Comparison of ENCODE assay signal across 20 cellular contexts in the genomic region with DNA sequence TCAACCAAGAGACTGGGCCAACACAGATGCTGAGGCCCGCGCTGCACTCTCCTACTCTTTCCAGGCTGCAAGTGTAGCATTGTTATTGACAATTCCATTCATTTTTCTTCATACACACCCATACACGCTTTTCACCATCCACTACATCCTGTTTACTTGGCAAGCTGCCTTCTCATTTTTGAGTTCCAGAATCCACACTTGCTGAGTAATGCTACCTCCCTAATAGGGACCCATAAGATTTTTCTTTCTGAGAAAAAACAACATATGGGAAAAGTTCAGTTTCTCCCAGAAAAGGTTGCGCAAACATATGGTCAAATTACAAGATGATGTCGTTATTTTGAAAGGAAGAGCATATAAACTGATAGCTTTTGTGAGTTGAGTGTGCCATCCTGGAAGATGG. TPM values are rescaled to one million over a fixed set of nuclear protein-coding genes. Genes with fewer than 3 reads are reported as not detected.
DNase-seq lines count a peak whose midpoint lies in the region; ATAC-seq and TF ChIP-seq lines count a peak whose summit lies in the region.
"Had no signal": no experiment of that assay in that cellular context is flagged by ENCODE, and none has a peak within 500 bp of the region (broad histone marks: within the 10 kb centered on the region; RNA-seq: fewer than 3 reads in every experiment).

No MANE protein-coding gene starts in this region.

- DNase-seq in AG04449 (ENCODE audit: low read depth, low spot score) = peak; percentile 5
- peak; percentile 1 for DNase-seq in GM04503 (ENCODE audit: low read depth)
- peak; percentile 12 to 41 for DNase-seq in fibroblast of lung (ENCODE audit: low read depth in 2 of 2)
- DNase-seq in heart left ventricle = no peak
- DNase-seq in hepatocyte (ENCODE audit: low spot score) = no peak
- DNase-seq in activated naive CD4-positive, alpha-beta T cell (lab: John Stamatoyannopoulos, UW) = no peak
- no peak for DNase-seq in natural killer cell treated with Interleukin-12 subunit alpha and Interleukin-12 subunit beta and Interleukin-15 and Interleukin-18, amount 100 ng/mL, for 72 hours (ENCODE audit: low spot score)
- DNase-seq: activated CD4-positive, alpha-beta memory T cell treated with anti-CD3 and anti-CD28 coated beads for 36 hours; DMS153; effector memory CD4-positive, alpha-beta T cell; kidney; NCI-H1436; NCI-H526; pancreas had no signal

- H3K4me3 ChIP-seq in AG04449 (ENCODE audit: low read depth, low read length) (no peak overlapping the region), fibroblast of lung (replicated peaks in 1 of 4; ENCODE audit: control extremely low read depth in 1 of 4, insufficient read depth in 1 of 4, low read depth in 3 of 4, low read length in 4 of 4) (no peak overlapping the region), heart left ventricle (no peak overlapping the region), hepatocyte (no peak overlapping the region)
- H3K4me3 ChIP-seq: ascending aorta, GM12878, pancreas, suprapubic skin had no signal

- H3K9me2 ChIP-seq in hepatocyte (replicated peaks; ENCODE audit: insufficient read depth) = no peaks in the 10 kb centered on the region

- H3K79me2 ChIP-seq in fibroblast of lung (ENCODE audit: control insufficient read depth, insufficient read depth, low read length) = no peaks in the 10 kb centered on the region
- H3K79me2 ChIP-seq in hepatocyte = no peaks in the 10 kb centered on the region

- no peaks in the 10 kb centered on the region for H3K4me1 Mint-ChIP-seq in natural killer cell treated with Interleukin-12 subunit alpha and Interleukin-12 subunit beta and Interleukin-15 and Interleukin-18, amount 100 ng/mL, for 72 hours (ENCODE audit: low read depth in 2 of 2)

- no peak overlapping the region for H2AFZ ChIP-seq in fibroblast of lung (ENCODE audit: low read length)
- H2AFZ ChIP-seq in hepatocyte = no peak overlapping the region

- H3K4me3 Mint-ChIP-seq in natural killer cell treated with Interleukin-12 subunit alpha and Interleukin-12 subunit beta and Interleukin-15 and Interleukin-18, amount 100 ng/mL, for 72 hours = no peak overlapping the region
- H3K4me3 Mint-ChIP-seq: activated CD4-positive, alpha-beta memory T cell treated with anti-CD3 and anti-CD28 coated beads for 36 hours; activated T-helper 1 cell treated with anti-CD3 and anti-CD28 coated beads, Interleukin-12 subunit alpha, Interleukin-12 subunit beta, Interleukin-2, Interleukin-4 antibody, amounts not matched to agents 30 ng/mL and 10 ng/mL and 1 ng/mL, durations not matched to agents 14 hours and 24 hours and 36 hours had no signal

- H3K36me3 Mint-ChIP-seq in natural killer cell treated with Interleukin-12 subunit alpha and Interleukin-12 subunit beta and Interleukin-15 and Interleukin-18, amount 100 ng/mL, for 72 hours = peaks cover 13% of the 10 kb centered on the region
- H3K36me3 Mint-ChIP-seq: activated CD4-positive, alpha-beta memory T cell treated with anti-CD3 and anti-CD28 coated beads for 36 hours had no signal

- intact Hi-C loops in heart left ventricle (cut with DNase I) = loop anchor here in 1 of 10 donors (10.0 kb wide), 1 partner anchor 56 kb away; no protein-coding TSS in a partner anchor

- no peaks in the 10 kb centered on the region for H3K36me3 ChIP-seq in fibroblast of lung (ENCODE audit: control insufficient read depth, insufficient read depth, low read length)
- no peaks in the 10 kb centered on the region for H3K36me3 ChIP-seq in heart left ventricle
- no peaks in the 10 kb centered on the region for H3K36me3 ChIP-seq in hepatocyte (replicated peaks; ENCODE audit: insufficient read depth, low read depth)
- H3K36me3 ChIP-seq: ascending aorta, pancreas, suprapubic skin had no signal

- no peak for TF ChIP-seq POLR2A in heart left ventricle (IDR thresholded peaks at IDR 0.05)

- no peaks in the 10 kb centered on the region for H3K4me1 ChIP-seq in fibroblast of lung (ENCODE audit: control insufficient read depth, extremely low read depth, insufficient read depth, low read length)
- H3K4me1 ChIP-seq in heart left ventricle = peaks cover 0 to 29% (median 5%) of the 10 kb centered on the region in 12 donors
- peaks cover 8% of the 10 kb centered on the region for H3K4me1 ChIP-seq in hepatocyte (ENCODE audit: insufficient read depth)
- H3K4me1 ChIP-seq: ascending aorta, pancreas had no signal

- H3K27me3 ChIP-seq in fibroblast of lung (ENCODE audit: control insufficient read depth, insufficient read depth, low read length) (no peaks in the 10 kb centered on the region), heart left ventricle (peaks cover 21 to 40% (median 32%) of the 10 kb centered on the region in 9 donors), hepatocyte (peaks cover 61% of the 10 kb centered on the region)
- H3K27me3 ChIP-seq: ascending aorta had no signal

- POLR2A ChIA-PET in AG04449 (lab: Yijun Ruan, JAX) = no interaction called here

- H3K4me2 ChIP-seq in fibroblast of lung (ENCODE audit: extremely low read depth, insufficient read depth, low read length) (no peak overlapping the region), hepatocyte (no peak overlapping the region)

- no peak for TF ChIP-seq CTCF in AG04449 (IDR thresholded peaks at IDR 0.05; ENCODE audit: insufficient read depth, low read length, missing control alignments)
- no peak for TF ChIP-seq CTCF in fibroblast of lung (conservative IDR thresholded peaks at IDR 0.05 in 1 of 2, IDR thresholded peaks at IDR 0.05 in 1 of 2; ENCODE audit: low read depth in 1 of 2, low read length in 2 of 2)
- TF ChIP-seq CTCF in heart left ventricle (IDR thresholded peaks at IDR 0.05) = no peak
- TF ChIP-seq CTCF in hepatocyte (IDR thresholded peaks at IDR 0.05; ENCODE audit: poor library complexity) = no peak

- no peak overlapping the region for H3K27ac ChIP-seq in fibroblast of lung (ENCODE audit: insufficient read depth, low read length)
- no peak overlapping the region for H3K27ac ChIP-seq in heart left ventricle
- no peak overlapping the region for H3K27ac ChIP-seq in hepatocyte
- H3K27ac ChIP-seq: ascending aorta, pancreas, suprapubic skin had no signal

- H3K9me3 Mint-ChIP-seq in natural killer cell treated with Interleukin-12 subunit alpha and Interleukin-12 subunit beta and Interleukin-15 and Interleukin-18, amount 100 ng/mL, for 72 hours = peaks cover 7% of the 10 kb centered on the region
- H3K9me3 Mint-ChIP-seq: activated CD4-positive, alpha-beta memory T cell treated with anti-CD3 and anti-CD28 coated beads for 36 hours; activated T-helper 1 cell treated with anti-CD3 and anti-CD28 coated beads, Interleukin-12 subunit alpha, Interleukin-12 subunit beta, Interleukin-2, Interleukin-4 antibody, amounts not matched to agents 30 ng/mL and 10 ng/mL and 1 ng/mL, durations not matched to agents 14 hours and 24 hours and 36 hours had no signal

- CTCF ChIA-PET in AG04449 (lab: Yijun Ruan, JAX) = no interaction called here

- H4K20me1 ChIP-seq in fibroblast of lung (ENCODE audit: control insufficient read depth, extremely low read depth, insufficient read depth, low read length) = no peaks in the 10 kb centered on the region
- H4K20me1 ChIP-seq in hepatocyte (ENCODE audit: insufficient read depth, poor library complexity, severe bottlenecking) = no peaks in the 10 kb centered on the region

- 57 to 66% (median 62%) methylated on average over 5 of the region's 5 CpGs for WGBS in heart left ventricle, 4 donors
- WGBS in hepatocyte (ENCODE audit: low lambda C conversion rate, missing lambda C conversion rate) = 85% methylated on average over 5 of the region's 5 CpGs

- ATAC-seq in heart left ventricle = no peak
- no peak for ATAC-seq in natural killer cell treated with Interleukin-12 subunit alpha and Interleukin-12 subunit beta and Interleukin-15 and Interleukin-18, amount 100 ng/mL, for 72 hours
- ATAC-seq: GM12878, pancreas had no signal

- peaks cover 11 to 17% of the 10 kb centered on the region in 2 donors for H3K27me3 Mint-ChIP-seq in natural killer cell treated with Interleukin-12 subunit alpha and Interleukin-12 subunit beta and Interleukin-15 and Interleukin-18, amount 100 ng/mL, for 72 hours

- H3K9ac ChIP-seq in fibroblast of lung (ENCODE audit: insufficient read depth, low read length) = no peak overlapping the region

- H3K9me3 ChIP-seq in fibroblast of lung (ENCODE audit: control insufficient read depth, insufficient read depth, low read depth, low read length) = no peaks in the 10 kb centered on the region
- no peaks in the 10 kb centered on the region for H3K9me3 ChIP-seq in heart left ventricle
- no peaks in the 10 kb centered on the region for H3K9me3 ChIP-seq in hepatocyte (ENCODE audit: low read depth)
- H3K9me3 ChIP-seq: ascending aorta, pancreas, suprapubic skin had no signal

- no peak overlapping the region for H3K27ac Mint-ChIP-seq in natural killer cell treated with Interleukin-12 subunit alpha and Interleukin-12 subunit beta and Interleukin-15 and Interleukin-18, amount 100 ng/mL, for 72 hours
- H3K27ac Mint-ChIP-seq: activated CD4-positive, alpha-beta memory T cell treated with anti-CD3 and anti-CD28 coated beads for 36 hours; activated T-helper 1 cell treated with anti-CD3 and anti-CD28 coated beads, Interleukin-12 subunit alpha, Interleukin-12 subunit beta, Interleukin-2, Interleukin-4 antibody, amounts not matched to agents 30 ng/mL and 10 ng/mL and 1 ng/mL, durations not matched to agents 14 hours and 24 hours and 36 hours had no signal

RNA-seq across cellular contexts. Expression of gene NETO1, which starts 3.3 kb away (rescaled TPM):
- polyA plus RNA-seq in PFSK-1 (2012; ENCODE audit: insufficient read length, low read depth) = 42.0 TPM
- total RNA-seq in fibroblast of lung (0.26 and 2.0 TPM in 2 replicates), heart left ventricle (1 to 10 TPM in 1 of 9 donors, under 1 TPM in 4, not detected in 4; 0.09 to 2.0 (median 0.39) TPM), hepatocyte (not detected in 2 replicates)
- polyA plus RNA-seq in fibroblast of lung (0.06 and 0.18 TPM in 2 replicates), heart left ventricle (under 1 TPM in 1 of 2 donors, not detected in 1; 0.39 TPM), hepatocyte (not detected in 2 replicates)
- polyA plus RNA-seq in fibroblast of lung (2012) = not detected in 2 replicates
- not detected in 2 replicates for polyA minus RNA-seq in fibroblast of lung (ENCODE audit: low replicate concordance)
- not detected for total RNA-seq in natural killer cell treated with Interleukin-12 subunit alpha and Interleukin-12 subunit beta and Interleukin-15 and Interleukin-18, amount 100 ng/mL, for 72 hours
- total RNA-seq: activated CD4-positive, alpha-beta memory T cell treated with anti-CD3 and anti-CD28 coated beads for 36 hours; activated T-helper 1 cell treated with anti-CD3 and anti-CD28 coated beads, Interleukin-12 subunit alpha, Interleukin-12 subunit beta, Interleukin-2, Interleukin-4 antibody, amounts not matched to agents 30 ng/mL and 10 ng/mL and 1 ng/mL, durations not matched to agents 14 hours and 24 hours and 36 hours; ascending aorta; GM12878; T-helper 2 cell treated with Interferon-gamma antibody and Interleukin-4, amounts not matched to agents 100 ng/mL and 5 ng/mL, for 36 hours had no signal

Comparison
In these comparisons a context has a peak if more than half of its experiments do, and no peak if none do; other contexts are left out.
1. DNase-seq: peak in AG04449 (single experiment), GM04503 (single experiment) and fibroblast of lung (2 of 2); none in heart left ventricle (0 of 5), hepatocyte (single experiment), activated naive CD4-positive, alpha-beta T cell (0 of 4) and natural killer cell treated with Interleukin-12 subunit alpha and Interleukin-12 subunit beta and Interleukin-15 and Interleukin-18, amount 100 ng/mL, for 72 hours (single experiment).